15 cellular contexts compared by ENCODE assay signal in genomic region chrX:53065066-53065465, GRCh38. TPM values are rescaled to one million over a fixed set of nuclear protein-coding genes. Genes with fewer than 3 reads are reported as not detected.
A peak's percentile ranks its signal among the peaks of the same experiment; 100 is the strongest.
DNase-seq lines count a peak whose midpoint lies in the region; ATAC-seq and TF ChIP-seq lines count a peak whose summit lies in the region.
"Had no signal": no experiment of that assay in that cellular context is flagged by ENCODE, and none has a peak within 500 bp of the region (broad histone marks: within the 10 kb centered on the region; RNA-seq: fewer than 3 reads in every experiment).

No MANE protein-coding gene starts in this region.

- H3K9ac ChIP-seq in HCT116 (ENCODE audit: low read length), result no peak overlapping the region

- H3K4me2 ChIP-seq in HCT116 (ENCODE audit: low read length), result peak overlapping the region; percentile 27; the same call in 1 of the 2 replicates
- H3K4me2 ChIP-seq: A549 had no signal

- H4K20me1 ChIP-seq in HCT116 (ENCODE audit: insufficient read depth), result no peaks in the 10 kb centered on the region

- DNase-seq in HCT116 (ENCODE audit: low read depth, low spot score) (no peak), SW480 (ENCODE audit: low spot score) (peak; percentile 58), epithelial cell of esophagus (ENCODE audit: low read depth) (peak; percentile 21), T-helper 2 cell (no peak)
- DNase-seq: CD8-positive, alpha-beta T cell; COR-L47; DND-41; GF-D8; GOT3; H9 had no signal

- intact Hi-C loops in HCT116 (cut with micrococcal nuclease), result no loop called here

- POLR2A ChIA-PET in HCT116 (lab: Charles Lee), result no interaction called here

- no TSS peak for BruUV-seq in HCT116 (replicated peaks; lab: Mats Ljungman, UMichigan)

- H3K27ac ChIP-seq in HCT116 (ENCODE audit: low read depth, low read length), result no peak overlapping the region
- H3K27ac ChIP-seq: A549 had no signal

- H3K9me2 ChIP-seq in HCT116 (ENCODE audit: insufficient read depth), result no peaks in the 10 kb centered on the region

- H3K9me3 Mint-ChIP-seq in activated T-helper 17 cell treated with anti-CD3 and anti-CD28 coated beads, Interleukin-2, amount 50 U/mL, for 72 hours, result no peaks in the 10 kb centered on the region
- H3K9me3 Mint-ChIP-seq: CD14-positive monocyte; CD8-positive, alpha-beta T cell had no signal

- no peaks in the 10 kb centered on the region for H3K36me3 Mint-ChIP-seq in activated T-helper 17 cell treated with anti-CD3 and anti-CD28 coated beads, Interleukin-2, amount 50 U/mL, for 72 hours (ENCODE audit: low read depth)
- H3K36me3 Mint-ChIP-seq: CD14-positive monocyte; CD8-positive, alpha-beta T cell had no signal

- H2AFZ ChIP-seq in HCT116 (ENCODE audit: low read depth, low read length, poor library complexity, severe bottlenecking), result no peak overlapping the region

- TF ChIP-seq CTCF in HCT116 (IDR thresholded peaks at IDR 0.05 in 2 of 3, conservative IDR thresholded peaks at IDR 0.05 in 1 of 3; ENCODE audit: borderline replicate concordance in 1 of 3, insufficient read depth in 1 of 3, low read depth in 2 of 3, low read length in 2 of 3) (no peak), epithelial cell of esophagus (IDR thresholded peaks at IDR 0.05; ENCODE audit: insufficient read depth, low read depth, low read length, missing control alignments) (no peak)

- RAD21 ChIA-PET in HCT116 (lab: Charles Lee; ENCODE audit: low non-redundant PET in 1 of 2, low total read pairs in 2 of 2, uncharacterized antibody in 2 of 2, unreplicated experiment in 2 of 2), result no interaction called here

- TF ChIP-seq POLR2A in HCT116 (IDR thresholded peaks at IDR 0.05; ENCODE audit: borderline replicate concordance, extremely low read depth, insufficient read depth, insufficient read length), result no peak

- no peaks in the 10 kb centered on the region for H3K27me3 ChIP-seq in HCT116 (ENCODE audit: insufficient read depth, low read length)

- H3K4me1 ChIP-seq in HCT116 (ENCODE audit: control insufficient read depth in 1 of 2, insufficient read depth in 2 of 2, low read length in 2 of 2), result peaks cover 2 to 10% of the 10 kb centered on the region in 2 experiments; a peak in 3 of 4 replicates
- H3K4me1 ChIP-seq: A549 had no signal

- H3K36me3 ChIP-seq in HCT116 (ENCODE audit: control insufficient read depth in 1 of 2, insufficient read depth in 2 of 2, low read length in 2 of 2), result no peaks in the 10 kb centered on the region

- no peak overlapping the region for H3K4me3 Mint-ChIP-seq in activated T-helper 17 cell treated with anti-CD3 and anti-CD28 coated beads, Interleukin-2, amount 50 U/mL, for 72 hours
- H3K4me3 Mint-ChIP-seq: CD14-positive monocyte; CD8-positive, alpha-beta T cell; H9 had no signal

- H3K9me3 ChIP-seq in HCT116 (ENCODE audit: control insufficient read depth in 1 of 2, insufficient read depth in 1 of 2, low read depth in 1 of 2, low read length in 2 of 2), result no peaks in the 10 kb centered on the region
- H3K9me3 ChIP-seq: A549 had no signal

- CTCF ChIA-PET in HCT116 (lab: Charles Lee), result no interaction called here

- no peak for TF ChIP-seq RAD21 in HCT116 (IDR thresholded peaks at IDR 0.05; ENCODE audit: low read depth)

- ATAC-seq in HCT116, result no peak
- ATAC-seq in GM18858 (IDR thresholded peaks at IDR 0.05; ENCODE audit: unreplicated experiment), result no peak
- ATAC-seq in activated T-helper 17 cell treated with anti-CD3 and anti-CD28 coated beads, Interleukin-2, amount 50 U/mL, for 72 hours (replicated peaks), result no peak
- no peak for ATAC-seq in GM19035 (IDR thresholded peaks at IDR 0.05; ENCODE audit: unreplicated experiment)
- ATAC-seq: A549; CD8-positive, alpha-beta T cell had no signal

- no peaks in the 10 kb centered on the region for H3K79me2 ChIP-seq in HCT116 (ENCODE audit: insufficient read depth, low read length)

- H3K4me3 ChIP-seq in HCT116 (replicated peaks in 1 of 2; ENCODE audit: low read depth in 1 of 2, low read length in 2 of 2) (no peak overlapping the region), epithelial cell of esophagus (ENCODE audit: low read length) (no peak overlapping the region)
- H3K4me3 ChIP-seq: A549 had no signal

- H3K27ac Mint-ChIP-seq in activated T-helper 17 cell treated with anti-CD3 and anti-CD28 coated beads, Interleukin-2, amount 50 U/mL, for 72 hours, result no peak overlapping the region
- H3K27ac Mint-ChIP-seq: CD14-positive monocyte; CD8-positive, alpha-beta T cell; H9 had no signal

- H3K4me1 Mint-ChIP-seq in activated T-helper 17 cell treated with anti-CD3 and anti-CD28 coated beads, Interleukin-2, amount 50 U/mL, for 72 hours, result no peaks in the 10 kb centered on the region
- H3K4me1 Mint-ChIP-seq: H9 had no signal

- H3K27me3 Mint-ChIP-seq in activated T-helper 17 cell treated with anti-CD3 and anti-CD28 coated beads, Interleukin-2, amount 50 U/mL, for 72 hours, result no peaks in the 10 kb centered on the region

TF ChIP-seq in HCT116, 20 proteins besides CTCF, POLR2A, EP300 and RAD21:
- TF ChIP-seq JUND (IDR thresholded peaks at IDR 0.05), result no peak
- no peak for TF ChIP-seq EZH2 (IDR thresholded peaks at IDR 0.05)
- no peak for TF ChIP-seq EZH2phosphoT487 (IDR thresholded peaks at IDR 0.05; ENCODE audit: borderline replicate concordance)
- no peak for TF ChIP-seq CEBPB (IDR thresholded peaks at IDR 0.05; ENCODE audit: low read depth)
- TF ChIP-seq POLR2AphosphoS5 (IDR thresholded peaks at IDR 0.05; ENCODE audit: low read depth, low read length), result no peak
- TF ChIP-seq ZFX (IDR thresholded peaks at IDR 0.05), result no peak
- no peak for TF ChIP-seq ZNF274 (IDR thresholded peaks at IDR 0.05; ENCODE audit: low read depth, low read length)
- no peak for TF ChIP-seq EGR1 (IDR thresholded peaks at IDR 0.05; ENCODE audit: low read depth)
- no peak for TF ChIP-seq SIN3A (IDR thresholded peaks at IDR 0.05; ENCODE audit: low read depth)
- no peak for TF ChIP-seq REST (IDR thresholded peaks at IDR 0.05; ENCODE audit: low read depth)
- TF ChIP-seq ZBTB33 (IDR thresholded peaks at IDR 0.05; ENCODE audit: extremely low read depth, insufficient replicate concordance, low read length), result no peak
- TF ChIP-seq YY1 (IDR thresholded peaks at IDR 0.05; ENCODE audit: extremely low read depth, insufficient replicate concordance, low read depth, low read length), result no peak
- TF ChIP-seq SRF (IDR thresholded peaks at IDR 0.05; ENCODE audit: low read depth), result no peak
- TF ChIP-seq MAX (IDR thresholded peaks at IDR 0.05), result no peak

RNA-seq across cellular contexts. Expression of gene GPR173, which starts 16.5 kb away (rescaled TPM):
- total RNA-seq in HCT116 (2021; ENCODE audit: unreplicated experiment), result 3.4 TPM
- 3.1 and 3.4 TPM in 2 replicates for polyA plus RNA-seq in HCT116 (2012)
- total RNA-seq in activated T-helper 17 cell treated with anti-CD3 and anti-CD28 coated beads, Interleukin-2, amount 50 U/mL, for 72 hours, result not detected
- polyA plus RNA-seq: CD14-positive monocyte had no signal

RNA-seq across cellular contexts. Expression of gene TSPYL2, which starts 17.1 kb away (rescaled TPM):
- total RNA-seq in HCT116 (2021; ENCODE audit: unreplicated experiment), result 19.2 TPM
- 27.1 and 33.5 TPM in 2 replicates for polyA plus RNA-seq in HCT116 (2012)
- total RNA-seq in activated T-helper 17 cell treated with anti-CD3 and anti-CD28 coated beads, Interleukin-2, amount 50 U/mL, for 72 hours, result 100 to 1,000 TPM in 1 of 2 donors, 10 to 100 TPM in 1; 28.2 to 134 TPM

RNA-seq across cellular contexts. Expression of gene KANTR, which starts 28.9 kb away (rescaled TPM):
- 7.5 TPM for total RNA-seq in HCT116 (2021; ENCODE audit: unreplicated experiment)
- polyA plus RNA-seq in HCT116 (2012), result 1.7 and 2.6 TPM in 2 replicates
- total RNA-seq in activated T-helper 17 cell treated with anti-CD3 and anti-CD28 coated beads, Interleukin-2, amount 50 U/mL, for 72 hours, result 10 to 100 TPM; 18.6 to 44.9 TPM

Comparison
In these comparisons a context has a peak if more than half of its experiments do, and no peak if none do; other contexts are left out.
1. DNase-seq: peak in SW480 (single experiment) and epithelial cell of esophagus (single experiment); none in HCT116 (single experiment) and T-helper 2 cell (0 of 5).